ENCODE assay signal across 8 cellular contexts in the genomic region with DNA sequence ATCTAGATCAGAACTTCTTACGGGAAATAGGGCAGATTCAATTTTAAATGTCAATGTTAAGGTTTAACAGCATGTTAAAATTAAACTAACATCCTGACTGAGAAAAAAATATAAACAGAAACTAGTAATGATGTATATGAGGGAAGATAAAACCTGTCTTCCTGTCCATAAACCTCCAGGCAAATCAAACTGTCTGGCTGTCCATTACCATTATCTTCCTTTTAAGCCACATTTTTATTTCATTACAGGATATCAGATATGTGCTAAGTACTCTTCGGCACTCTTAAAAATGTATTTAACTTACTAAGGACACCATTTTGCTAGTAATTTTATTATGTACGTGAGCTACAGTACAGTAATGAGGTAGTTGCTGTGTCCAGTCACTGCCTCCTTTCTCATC.
"Had no signal": no experiment of that assay in that cellular context is flagged by ENCODE, and none has a peak within 500 bp of the region (broad histone marks: within the 10 kb centered on the region; RNA-seq: fewer than 3 reads in every experiment).

No MANE protein-coding gene starts in this region.

- H3K9ac ChIP-seq: GM23248 had no signal

- DNase-seq: GM23248, GOT3, H7, HFFc6, IMR-90 had no signal

- H3K27ac ChIP-seq: GM23248, HL-60 had no signal

- H3K4me1 ChIP-seq: HAP-1 had no signal

- H3K36me3 ChIP-seq: HAP-1 had no signal

- H2AFZ ChIP-seq: GM23248 had no signal

- H3K4me3 ChIP-seq: GM23248, HAP-1, K562 had no signal

- H3K9me3 ChIP-seq: HAP-1 had no signal
